In the genomic region with DNA sequence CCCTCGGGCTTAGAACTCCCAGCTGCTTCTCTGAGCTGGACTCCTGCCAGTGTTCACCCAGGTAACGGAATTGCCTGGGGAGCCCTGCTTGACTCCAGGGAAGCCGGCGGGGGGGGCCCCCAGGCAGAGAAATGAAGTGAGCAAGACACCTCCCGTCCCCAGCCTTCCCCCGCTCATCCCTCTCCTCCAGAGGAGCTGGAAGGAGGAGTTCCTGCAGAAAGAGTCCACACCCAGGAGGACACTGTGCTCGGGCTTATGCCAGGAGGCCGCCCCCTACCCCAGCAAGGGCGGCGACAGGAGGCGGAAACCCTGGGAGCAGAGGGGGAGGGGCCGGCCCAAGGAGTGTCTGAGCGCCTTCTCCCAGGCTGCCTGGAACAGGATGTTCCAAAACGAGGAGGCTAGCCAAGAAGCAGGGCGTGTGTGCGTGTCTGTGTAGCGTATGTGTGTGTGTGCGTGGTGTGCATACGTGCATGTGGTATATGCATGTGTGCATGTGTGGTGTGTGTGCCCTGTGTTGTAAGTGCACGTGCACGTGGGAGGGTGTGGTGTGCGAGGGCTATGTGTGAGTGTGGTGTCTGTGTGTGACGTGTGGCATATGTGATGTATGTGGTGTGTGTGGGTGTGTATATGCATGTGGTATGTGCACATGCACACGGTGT, we compare ENCODE assay signal across 8 cellular contexts.
A peak's percentile ranks its signal among the peaks of the same experiment; 100 is the strongest.
DNase-seq lines count a peak whose midpoint lies in the region; ATAC-seq and TF ChIP-seq lines count a peak whose summit lies in the region.

No MANE protein-coding gene starts in this region.

- 21 to 23% methylated on average over 16 to 24 of the region's 24 CpGs for whole genome bisulfite sequencing in upper lobe of left lung, 2 donors

- H3K36me3 ChIP-seq in brain microvascular endothelial cell (replicated peaks) (no peaks in the 10 kb centered on the region), upper lobe of left lung (no peaks in the 10 kb centered on the region)

- in situ Hi-C loops in brain microvascular endothelial cell (cut with HindIII; ENCODE audit: low pct_ligation_motif_present, low sequenced_read_pairs): no loop called here

- POLR2A ChIA-PET in activated CD4-positive, alpha-beta T cell treated with anti-CD3 and anti-CD28 coated beads for 36 hours (lab: Charles Lee): no interaction called here

- TF ChIP-seq CTCF in brain microvascular endothelial cell (IDR thresholded peaks at IDR 0.05; ENCODE audit: low read depth, low read length, missing control alignments) (no peak), upper lobe of left lung (IDR thresholded peaks at IDR 0.05) (no peak)

- no peak overlapping the region for H3K27ac ChIP-seq in brain microvascular endothelial cell
- H3K27ac ChIP-seq in layer of hippocampus (ENCODE audit: low read depth, low read length): peak overlapping the region; percentile 86
- peak overlapping the region; percentile 8 to 65 (median 47) for H3K27ac ChIP-seq in upper lobe of left lung

- intact Hi-C loops in activated CD4-positive, alpha-beta T cell treated with anti-CD3 and anti-CD28 coated beads for 36 hours (cut with DNase I, micrococcal nuclease): loop anchor here (5.0 to 10.0 kb wide), 6 partner anchors 90 to 612 kb away; partner anchors contain the start of gene EIF4E3 (in 2 of the 2)

- TF ChIP-seq POLR2A in upper lobe of left lung (IDR thresholded peaks at IDR 0.05): no peak

- peaks cover 12% of the 10 kb centered on the region for H3K4me1 Mint-ChIP-seq in activated CD4-positive, alpha-beta T cell treated with anti-CD3 and anti-CD28 coated beads for 36 hours

- H3K36me3 Mint-ChIP-seq in activated CD4-positive, alpha-beta T cell treated with anti-CD3 and anti-CD28 coated beads for 36 hours (ENCODE audit: low read depth): no peaks in the 10 kb centered on the region

- ATAC-seq in activated CD4-positive, alpha-beta T cell treated with anti-CD3 and anti-CD28 coated beads for 36 hours: no peak
- peak; percentile 87 to 88 for ATAC-seq in upper lobe of left lung (ENCODE audit: low FRiP score in 2 of 2)

- peaks cover 11 to 17% (median 13%) of the 10 kb centered on the region in 4 donors for H3K4me1 ChIP-seq in upper lobe of left lung

- no peaks in the 10 kb centered on the region for H3K27me3 ChIP-seq in brain microvascular endothelial cell (replicated peaks)
- no peaks in the 10 kb centered on the region for H3K27me3 ChIP-seq in layer of hippocampus (ENCODE audit: control insufficient read depth, insufficient read depth, low read length)
- H3K27me3 ChIP-seq in upper lobe of left lung: no peaks in the 10 kb centered on the region

- CTCF ChIA-PET in activated CD4-positive, alpha-beta T cell treated with anti-CD3 and anti-CD28 coated beads for 36 hours (lab: Charles Lee): interaction anchor here (0.8 kb wide), 1 partner anchor 98 kb away, joined by 3 read pairs; no protein-coding TSS in a partner anchor

- H3K4me3 ChIP-seq in brain microvascular endothelial cell (ENCODE audit: low read depth, low read length) (peak overlapping the region; percentile 15), upper lobe of left lung (peak overlapping the region in 1 of 4 donors; percentile 18)

- no peak overlapping the region for H3K4me3 Mint-ChIP-seq in activated CD4-positive, alpha-beta T cell treated with anti-CD3 and anti-CD28 coated beads for 36 hours

- no peaks in the 10 kb centered on the region for H3K9me3 ChIP-seq in upper lobe of left lung

- TF ChIP-seq EP300 in upper lobe of left lung (IDR thresholded peaks at IDR 0.05): peak in 2 of 4 donors; percentile 97 to 98

- H3K9me3 Mint-ChIP-seq in activated CD4-positive, alpha-beta T cell treated with anti-CD3 and anti-CD28 coated beads for 36 hours (ENCODE audit: low read depth): no peaks in the 10 kb centered on the region

- peak; percentile 53 for DNase-seq in activated CD4-positive, alpha-beta T cell treated with anti-CD3 and anti-CD28 coated beads for 36 hours
- DNase-seq in activated CD4-positive, alpha-beta T cell treated with anti-CD3 and anti-CD28 coated beads for 1 hour: no peak
- DNase-seq in brain microvascular endothelial cell (peak; percentile 56), upper lobe of left lung (peak; percentile 85 to 87), DMS114 treated with DMSO at 0.1 percent for 48 hours (lab: John Stamatoyannopoulos, UW; ENCODE audit: unreplicated experiment) (no peak), kidney glomerular epithelial cell (lab: John Stamatoyannopoulos, UW) (no peak)
- DNase-seq in activated naive CD4-positive, alpha-beta T cell treated with Interleukin-2 at 50 U/mL for 16 hours: no peak

- no peak overlapping the region for H3K27ac Mint-ChIP-seq in activated CD4-positive, alpha-beta T cell treated with anti-CD3 and anti-CD28 coated beads for 36 hours

- no peaks in the 10 kb centered on the region for H3K27me3 Mint-ChIP-seq in activated CD4-positive, alpha-beta T cell treated with anti-CD3 and anti-CD28 coated beads for 36 hours

Comparison
In these comparisons a context has a peak if more than half of its experiments do, and no peak if none do; other contexts are left out.
1. DNase-seq: peak in activated CD4-positive, alpha-beta T cell treated with anti-CD3 and anti-CD28 coated beads for 36 hours (single experiment), brain microvascular endothelial cell (single experiment) and upper lobe of left lung (2 of 2); none in activated CD4-positive, alpha-beta T cell treated with anti-CD3 and anti-CD28 coated beads for 1 hour (single experiment), DMS114 treated with DMSO at 0.1 percent for 48 hours (single experiment), activated naive CD4-positive, alpha-beta T cell treated with Interleukin-2 at 50 U/mL for 16 hours (single experiment) and kidney glomerular epithelial cell (single experiment).